In genomic region chr20:13338097-13338661, GRCh38 we compare ENCODE assay signal across 23 cellular contexts.
DNase-seq lines count a peak whose midpoint lies in the region; ATAC-seq, FAIRE-seq and TF ChIP-seq lines count a peak whose summit lies in the region.
"Had no signal": no experiment of that assay in that cellular context is flagged by ENCODE, and none has a peak within 500 bp of the region (broad histone marks: within the 10 kb centered on the region; RNA-seq: fewer than 3 reads in every experiment).

No MANE protein-coding gene starts in this region.

- peaks cover 43% of the 10 kb centered on the region for H3K4me1 Mint-ChIP-seq in activated T-cell treated with anti-CD3 and anti-CD28 coated beads, Interleukin-2, amount 50 U/mL, for 72 hours (ENCODE audit: low read depth)
- peaks cover 7% of the 10 kb centered on the region for H3K4me1 Mint-ChIP-seq in activated naive CD8-positive, alpha-beta T cell (ENCODE audit: low read depth)
- H3K4me1 Mint-ChIP-seq: CD4-positive, alpha-beta memory T cell had no signal

- no peak for TF ChIP-seq CTCF in lower leg skin (IDR thresholded peaks at IDR 0.05)
- no peak for TF ChIP-seq CTCF in tibial artery (IDR thresholded peaks at IDR 0.05)

- peak overlapping the region in 1 of 2 donors; percentile 10 for H3K4me3 Mint-ChIP-seq in activated T-cell treated with anti-CD3 and anti-CD28 coated beads, Interleukin-2, amount 50 U/mL, for 72 hours
- H3K4me3 Mint-ChIP-seq in activated naive CD8-positive, alpha-beta T cell, result no peak overlapping the region
- H3K4me3 Mint-ChIP-seq: CD4-positive, alpha-beta memory T cell had no signal

- H3K9me3 ChIP-seq in tibial artery, result no peaks in the 10 kb centered on the region
- H3K9me3 ChIP-seq: BLaER1 treated with 17β-estradiol and CSF1 and Interleukin-3, amounts not matched to agents 10 nM and 100 nM; Peyer's patch; SJCRH30 had no signal

- peak; percentile 32 to 48 for ATAC-seq in activated T-cell treated with anti-CD3 and anti-CD28 coated beads, Interleukin-2, amount 50 U/mL, for 72 hours (replicated peaks in 1 of 2)
- peak; percentile 50 for ATAC-seq in stimulated activated naive CD8-positive, alpha-beta T cell treated with anti-CD3 and anti-CD28 coated beads, Interleukin-15, Interleukin-2, amounts not matched to agents 100 U/mL and 50 U/mL, for 24 hours

- H3K4me3 ChIP-seq in lower leg skin (ENCODE audit: low read depth, poor library complexity, severe bottlenecking), result no peak overlapping the region
- no peak overlapping the region for H3K4me3 ChIP-seq in tibial artery
- H3K4me3 ChIP-seq: BLaER1 treated with 17β-estradiol and CSF1 and Interleukin-3, amounts not matched to agents 10 nM and 100 nM; Peyer's patch; SJCRH30 had no signal

- H3K27me3 Mint-ChIP-seq in activated T-cell treated with anti-CD3 and anti-CD28 coated beads, Interleukin-2, amount 50 U/mL, for 72 hours (ENCODE audit: low read depth), result no peaks in the 10 kb centered on the region
- no peaks in the 10 kb centered on the region for H3K27me3 Mint-ChIP-seq in activated naive CD8-positive, alpha-beta T cell

- no peaks in the 10 kb centered on the region for H3K27me3 ChIP-seq in tibial artery
- H3K27me3 ChIP-seq: BLaER1 treated with 17β-estradiol and CSF1 and Interleukin-3, amounts not matched to agents 10 nM and 100 nM; Peyer's patch; SJCRH30 had no signal

- WGBS in lower leg skin, 2 donors, result 92 to 98% methylated on average over 2 of the region's 2 CpGs

- intact Hi-C loops in lower leg skin (cut with DNase I; ENCODE audit: low total_unique reads) (no loop called here), tibial artery (cut with DNase I; ENCODE audit: low total_unique reads) (no loop called here)

- DNase-seq in activated T-cell treated with anti-CD3 and anti-CD28 coated beads, Interleukin-2, amount 50 U/mL, for 72 hours, result peak in 1 of 2 donors; percentile 6
- DNase-seq in activated T-cell treated with anti-CD3 and anti-CD28 coated beads, Interleukin-2, amount 50 U/mL, for 48 hours, result no peak
- no peak for DNase-seq in GM18507 (ENCODE audit: extremely low spot score, insufficient read length, low read depth)
- DNase-seq in stimulated activated naive CD8-positive, alpha-beta T cell treated with anti-CD3 and anti-CD28 coated beads, Interleukin-15, Interleukin-2, amounts not matched to agents 100 U/mL and 50 U/mL, for 24 hours, result peak; percentile 10
- DNase-seq in lower leg skin (ENCODE audit: low spot score in 2 of 2), result no peak
- no peak for DNase-seq in tibial artery
- no peak for DNase-seq in activated effector memory CD4-positive, alpha-beta T cell treated with anti-CD3 and anti-CD28 coated beads, Interleukin-2, amount 50 U/mL, for 16 hours
- DNase-seq: CD4-positive, alpha-beta memory T cell; DMS153; Karpas-422; MV-4-11; NCI-H1105 treated with DMSO at 0.1 percent for 48 hours; NCI-H2081; NCI-H2171; NCI-H345; NCI-H524; NCI-H82; Peyer's patch; SJCRH30 had no signal

- no peak overlapping the region for H3K27ac ChIP-seq in tibial artery
- H3K27ac ChIP-seq: BLaER1 treated with 17β-estradiol and CSF1 and Interleukin-3, amounts not matched to agents 10 nM and 100 nM; Peyer's patch; SJCRH30 had no signal

- H3K27ac Mint-ChIP-seq in activated T-cell treated with anti-CD3 and anti-CD28 coated beads, Interleukin-2, amount 50 U/mL, for 72 hours, result peak overlapping the region; percentile 4
- H3K27ac Mint-ChIP-seq in activated naive CD8-positive, alpha-beta T cell, result peak overlapping the region; percentile 66
- H3K27ac Mint-ChIP-seq: CD4-positive, alpha-beta memory T cell had no signal

- H3K4me1 ChIP-seq in tibial artery, result peaks cover 0 to 9% (median 1%) of the 10 kb centered on the region in 4 donors
- H3K4me1 ChIP-seq: Peyer's patch, SJCRH30 had no signal

- no peaks in the 10 kb centered on the region for H3K36me3 ChIP-seq in tibial artery
- H3K36me3 ChIP-seq: BLaER1 treated with 17β-estradiol and CSF1 and Interleukin-3, amounts not matched to agents 10 nM and 100 nM; Peyer's patch; SJCRH30 had no signal

- TF ChIP-seq POLR2A in lower leg skin (IDR thresholded peaks at IDR 0.05), result no peak

- H3K36me3 Mint-ChIP-seq in activated T-cell treated with anti-CD3 and anti-CD28 coated beads, Interleukin-2, amount 50 U/mL, for 72 hours (ENCODE audit: insufficient read depth in 2 of 2), result peaks cover 0 to 4% of the 10 kb centered on the region in 2 donors
- no peaks in the 10 kb centered on the region for H3K36me3 Mint-ChIP-seq in activated naive CD8-positive, alpha-beta T cell
- H3K36me3 Mint-ChIP-seq: CD4-positive, alpha-beta memory T cell had no signal

- peaks cover 3 to 4% of the 10 kb centered on the region in 2 donors for H3K9me3 Mint-ChIP-seq in activated T-cell treated with anti-CD3 and anti-CD28 coated beads, Interleukin-2, amount 50 U/mL, for 72 hours
- H3K9me3 Mint-ChIP-seq in activated naive CD8-positive, alpha-beta T cell (ENCODE audit: low read depth), result no peaks in the 10 kb centered on the region

- peak; percentile 41 for FAIRE-seq in GM18507 (lab: Jason Lieb, UNC)
- FAIRE-seq: G401.6, H54 had no signal
